In the genomic region with DNA sequence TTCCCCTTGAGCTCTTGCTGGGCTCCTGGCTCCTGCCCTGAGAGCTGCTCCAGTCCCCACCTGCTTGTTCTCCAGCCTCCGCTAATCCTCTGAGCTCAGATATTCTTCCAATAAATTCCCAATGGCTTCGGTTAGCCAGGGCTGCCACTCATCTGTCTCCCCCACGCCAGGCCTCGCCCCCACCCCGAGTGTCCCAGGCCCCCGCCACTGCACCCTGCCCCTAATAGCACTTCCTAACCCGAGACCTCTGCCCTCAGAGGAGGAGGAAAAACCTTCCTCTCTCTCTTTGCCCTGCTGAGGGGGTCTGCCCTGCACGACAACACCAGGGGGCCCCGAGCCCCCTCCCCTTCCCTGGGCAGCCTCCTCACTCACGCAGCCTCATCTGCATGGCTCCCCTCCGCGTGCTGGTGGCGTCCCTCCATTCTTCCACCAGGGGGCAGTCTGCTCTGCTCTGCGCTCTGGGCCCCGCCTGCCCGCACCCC, we compare ENCODE assay signal across 6 cellular contexts.
DNase-seq lines count a peak whose midpoint lies in the region; ATAC-seq lines count a peak whose summit lies in the region.

No MANE protein-coding gene starts in this region.

- no peak for ATAC-seq in HG03108 (IDR thresholded peaks at IDR 0.05; ENCODE audit: unreplicated experiment)

- peak; percentile 62 for DNase-seq in DMS 273 (lab: John Stamatoyannopoulos, UW; ENCODE audit: unreplicated experiment)
- DNase-seq in DMS 273 treated with DMSO at 0.1 percent for 48 hours (lab: John Stamatoyannopoulos, UW), result no peak
- DNase-seq in activated CD4-positive, alpha-beta T cell treated with anti-CD3 and anti-CD28 coated beads, Interleukin-2, amount 50 U/mL, for 48 hours, result peak; percentile 63 to 70
- no peak for DNase-seq in foreskin melanocyte

- peak overlapping the region; percentile 39 for H3K4me3 ChIP-seq in iPS-15b (ENCODE audit: low read depth, low read length)

- no peaks in the 10 kb centered on the region for H3K4me1 ChIP-seq in iPS-15b (ENCODE audit: control insufficient read depth, insufficient read depth, low read length)

- H3K9ac ChIP-seq in iPS-15b (ENCODE audit: low read depth, low read length), result no peak overlapping the region

- H3K9me3 ChIP-seq in iPS-15b (ENCODE audit: control insufficient read depth, insufficient read depth, low read length), result peaks cover 6% of the 10 kb centered on the region

- no peaks in the 10 kb centered on the region for H3K36me3 ChIP-seq in iPS-15b (ENCODE audit: control insufficient read depth, insufficient read depth, low read length)

- no peaks in the 10 kb centered on the region for H3K27me3 ChIP-seq in iPS-15b (ENCODE audit: control insufficient read depth, insufficient read depth, low read length)

Comparison
In these comparisons a context has a peak if more than half of its experiments do, and no peak if none do; other contexts are left out.
1. DNase-seq: peak in DMS 273 (single experiment) and activated CD4-positive, alpha-beta T cell treated with anti-CD3 and anti-CD28 coated beads, Interleukin-2, amount 50 U/mL, for 48 hours (2 of 2); none in DMS 273 treated with DMSO at 0.1 percent for 48 hours (single experiment) and foreskin melanocyte (single experiment).